19 cellular contexts compared by ENCODE assay signal in the genomic region with DNA sequence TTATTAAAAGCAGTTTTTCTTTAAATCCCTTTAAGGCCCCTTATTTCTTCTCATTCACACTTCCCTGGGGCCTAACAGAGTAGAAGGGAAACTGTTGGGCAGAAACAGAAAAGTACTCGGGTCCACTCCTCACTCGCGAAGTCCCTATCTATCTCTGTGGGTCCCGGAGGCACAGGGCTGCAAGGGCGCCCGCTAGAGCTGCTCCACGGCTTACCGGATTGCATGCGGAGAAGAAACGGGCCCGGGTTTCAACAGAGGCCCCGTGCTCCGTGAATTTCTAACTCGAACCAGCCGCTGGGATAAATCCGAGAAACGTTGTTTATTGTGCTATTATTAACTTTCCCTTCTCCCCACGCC. TPM values are rescaled to one million over a fixed set of nuclear protein-coding genes. Genes with fewer than 3 reads are reported as not detected.
DNase-seq lines count a peak whose midpoint lies in the region; ATAC-seq, FAIRE-seq and TF ChIP-seq lines count a peak whose summit lies in the region.
"Had no signal": no experiment of that assay in that cellular context is flagged by ENCODE, and none has a peak within 500 bp of the region (broad histone marks: within the 10 kb centered on the region; RNA-seq: fewer than 3 reads in every experiment).

No MANE protein-coding gene starts in this region.

- peaks cover 1% of the 10 kb centered on the region for H3K4me1 ChIP-seq in astrocyte (ENCODE audit: insufficient read depth, low read length)

- ATAC-seq in HG03469 (IDR thresholded peaks at IDR 0.05; ENCODE audit: unreplicated experiment): no peak

- no peak overlapping the region for H3K4me3 Mint-ChIP-seq in astrocyte (ENCODE audit: unreplicated experiment)
- H3K4me3 Mint-ChIP-seq: CD4-positive, CD25-positive, alpha-beta regulatory T cell; IgD-negative memory B cell had no signal

- H3K27me3 Mint-ChIP-seq in astrocyte (ENCODE audit: low read depth, unreplicated experiment): peaks cover 85% of the 10 kb centered on the region

- H3K36me3 Mint-ChIP-seq in astrocyte (ENCODE audit: low read depth, unreplicated experiment): no peaks in the 10 kb centered on the region
- H3K36me3 Mint-ChIP-seq: CD4-positive, CD25-positive, alpha-beta regulatory T cell had no signal

- H3K4me3 ChIP-seq in H7 (ENCODE audit: insufficient read depth, low read depth, low read length) (no peak overlapping the region), astrocyte (ENCODE audit: insufficient read depth, low read depth, low read length) (no peak overlapping the region), iPS-18c (ENCODE audit: insufficient read depth, low read depth, low read length) (peak overlapping the region; percentile 15; the same call in 1 of the 2 replicates)
- H3K4me3 ChIP-seq: GM23248 had no signal

- no peaks in the 10 kb centered on the region for H3K4me1 Mint-ChIP-seq in astrocyte (ENCODE audit: low read depth, unreplicated experiment)

- peaks cover 13% of the 10 kb centered on the region for H3K9me3 Mint-ChIP-seq in astrocyte (ENCODE audit: unreplicated experiment)

- peaks cover 2% of the 10 kb centered on the region for H3K9me3 ChIP-seq in astrocyte (ENCODE audit: insufficient read depth, low read depth, low read length)
- no peaks in the 10 kb centered on the region for H3K9me3 ChIP-seq in iPS-18c (ENCODE audit: control insufficient read depth, insufficient read depth, low read length)

- H2AFZ ChIP-seq in astrocyte (ENCODE audit: low read depth, low read length): no peak overlapping the region
- H2AFZ ChIP-seq: GM23248 had no signal

- peak overlapping the region; percentile 34 for H3K27ac Mint-ChIP-seq in astrocyte (ENCODE audit: unreplicated experiment)
- H3K27ac Mint-ChIP-seq: CD4-positive, CD25-positive, alpha-beta regulatory T cell; IgD-negative memory B cell had no signal

- no peak overlapping the region for H3K27ac ChIP-seq in astrocyte (ENCODE audit: low read depth, low read length)
- H3K27ac ChIP-seq: GM23248, RWPE1 had no signal

- H3K36me3 ChIP-seq in H7 (replicated peaks; ENCODE audit: control insufficient read depth, insufficient read depth, low read length) (no peaks in the 10 kb centered on the region), astrocyte (ENCODE audit: insufficient read depth, low read length) (no peaks in the 10 kb centered on the region)

- TF ChIP-seq CTCF in astrocyte (IDR thresholded peaks at IDR 0.05; ENCODE audit: insufficient read depth, low read depth, low read length): no peak

- DNase-seq in H7 (peak; percentile 54), astrocyte (ENCODE audit: low read depth) (no peak), retina (peak; percentile 64), NCI-H1436 (lab: John Stamatoyannopoulos, UW) (no peak), COLO829 (ENCODE audit: low spot score) (no peak)
- DNase-seq: ACHN; Calu3; CD4-positive, CD25-positive, alpha-beta regulatory T cell; DND-41; GM23248; NCI-H1436 treated with DMSO at 0.1 percent for 48 hours; NCI-H2227 treated with DMSO at 0.1 percent for 48 hours; NCI-H526 treated with DMSO at 0.1 percent for 48 hours; OCI-M1 had no signal

- no peaks in the 10 kb centered on the region for H3K79me2 ChIP-seq in astrocyte (ENCODE audit: insufficient read depth, low read length)

- H3K9ac ChIP-seq in astrocyte (ENCODE audit: low read length): no peak overlapping the region
- H3K9ac ChIP-seq: GM23248 had no signal

- H4K20me1 ChIP-seq in astrocyte (ENCODE audit: insufficient read depth, low read length): no peaks in the 10 kb centered on the region

- H3K27me3 ChIP-seq in H7 (ENCODE audit: control insufficient read depth, insufficient read depth, low read length) (peaks cover 92% of the 10 kb centered on the region), astrocyte (ENCODE audit: insufficient read depth, low read length) (peaks cover 56% of the 10 kb centered on the region)

- no peak for FAIRE-seq in astrocyte (lab: Jason Lieb, UNC)

- no peak overlapping the region for H3K4me2 ChIP-seq in astrocyte (ENCODE audit: low read length)

RNA-seq across cellular contexts. Expression of gene CBLN1, which starts 4.3 kb away (rescaled TPM):
- 0.74 and 2.5 TPM in 2 replicates for total RNA-seq in H7 (2014; rRNA removed; shearing (Covaris generic))
- 0.11 TPM in 1 of 2 replicates, not detected in the other for total RNA-seq in astrocyte
- total RNA-seq: Calu3; CD4-positive, CD25-positive, alpha-beta regulatory T cell; GM23248; LHCN-M2 had no signal

Comparison
In these comparisons a context has a peak if more than half of its experiments do, and no peak if none do; other contexts are left out.
1. DNase-seq: peak in H7 (single experiment) and retina (single experiment); none in astrocyte (single experiment), NCI-H1436 (single experiment) and COLO829 (single experiment).